In the genomic region with DNA sequence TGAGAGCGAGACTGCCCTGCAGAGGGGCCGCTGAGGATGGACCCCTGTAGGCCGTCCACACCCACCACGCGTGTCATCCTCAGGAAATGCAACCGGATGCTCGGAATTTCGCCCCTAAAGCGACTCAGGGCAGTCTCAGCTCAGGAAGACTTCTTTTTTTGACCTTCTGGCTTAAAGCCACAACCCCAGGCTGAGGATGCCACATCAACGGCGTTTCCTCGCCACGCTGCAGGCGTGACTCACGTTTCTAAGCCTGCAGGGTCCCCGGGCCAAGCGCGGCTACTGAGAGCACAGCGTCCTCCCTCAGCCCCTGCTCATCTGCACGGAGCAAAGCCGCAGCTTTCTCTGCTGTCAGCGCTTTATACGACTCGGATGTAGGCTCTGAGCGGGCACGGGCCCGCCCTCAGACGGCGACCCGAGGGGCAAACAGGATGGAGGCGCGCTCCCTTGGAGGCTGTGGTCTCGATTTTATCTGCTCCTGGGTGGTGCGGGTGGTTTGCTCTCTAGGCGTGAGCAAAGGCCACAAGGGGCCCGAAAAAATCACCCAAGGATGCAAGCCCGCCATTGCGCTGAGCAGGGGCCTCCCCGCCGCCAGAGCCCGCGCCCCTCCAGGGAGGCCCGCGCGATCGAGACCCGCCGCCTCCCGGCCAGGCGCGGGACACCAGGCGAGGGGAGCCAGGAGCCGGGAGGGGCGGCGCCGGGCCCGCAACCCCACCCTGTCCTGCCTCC, we compare ENCODE assay signal across 8 cellular contexts. TPM values are rescaled to one million over a fixed set of nuclear protein-coding genes. Genes with fewer than 3 reads are reported as not detected.
DNase-seq lines count a peak whose midpoint lies in the region; ATAC-seq and TF ChIP-seq lines count a peak whose summit lies in the region.

No MANE protein-coding gene starts in this region.

- peaks cover 7% of the 10 kb centered on the region for H3K36me3 ChIP-seq in Caco-2 (ENCODE audit: control insufficient read depth, insufficient read depth, low read length)
- peaks cover 0 to 14% (median under 1%) of the 10 kb centered on the region in 9 donors for H3K36me3 ChIP-seq in heart left ventricle
- no peaks in the 10 kb centered on the region for H3K36me3 ChIP-seq in rectal smooth muscle tissue (ENCODE audit: control insufficient read depth, insufficient read depth, low read length)
- H3K36me3 ChIP-seq in uterus, result no peaks in the 10 kb centered on the region

- H3K9me3 ChIP-seq in Caco-2 (no peaks in the 10 kb centered on the region), heart left ventricle (no peaks in the 10 kb centered on the region), uterus (no peaks in the 10 kb centered on the region)

- H3K9ac ChIP-seq in rectal smooth muscle tissue (ENCODE audit: low read length), result peak overlapping the region; percentile 3

- peak; percentile 21 for ATAC-seq in GM21360 (IDR thresholded peaks at IDR 0.05; ENCODE audit: unreplicated experiment)
- ATAC-seq in activated naive CD8-positive, alpha-beta T cell treated with anti-CD3 and anti-CD28 coated beads, Interleukin-2, amount 10 ng/mL, durations not matched to agents 7 days and 5 days (ENCODE audit: low read depth), result peak; percentile 54
- peak; percentile 9 to 60 (median 35) for ATAC-seq in heart left ventricle

- peaks cover 43% of the 10 kb centered on the region for H3K36me3 Mint-ChIP-seq in Caco-2 (ENCODE audit: insufficient read depth, unreplicated experiment)
- peaks cover 23% of the 10 kb centered on the region for H3K36me3 Mint-ChIP-seq in activated naive CD8-positive, alpha-beta T cell treated with anti-CD3 and anti-CD28 coated beads, Interleukin-2, amount 10 ng/mL, durations not matched to agents 7 days and 5 days

- TF ChIP-seq POLR2A in heart left ventricle (IDR thresholded peaks at IDR 0.05) (no peak), uterus (IDR thresholded peaks at IDR 0.05) (no peak)

- TF ChIP-seq CTCF in Caco-2 (IDR thresholded peaks at IDR 0.05; ENCODE audit: insufficient read depth in 1 of 2, low read depth in 1 of 2, low read length in 1 of 2, severe bottlenecking in 1 of 2, unreplicated experiment in 1 of 2) (peak; percentile 26 to 37), HL-60 (IDR thresholded peaks at IDR 0.05; ENCODE audit: insufficient read depth, low read length) (no peak), heart left ventricle (IDR thresholded peaks at IDR 0.05) (peak in 11 of 12 donors; percentile 24 to 63 (median 43)), uterus (IDR thresholded peaks at IDR 0.05) (peak; percentile 16 to 85 (median 64))

- peak overlapping the region; percentile 63 for H3K4me3 ChIP-seq in Caco-2 (ENCODE audit: low read depth, low read length)
- H3K4me3 ChIP-seq in HL-60 (replicated peaks; ENCODE audit: insufficient read depth, low read length), result peak overlapping the region; percentile 47
- peak overlapping the region; percentile 40 to 97 (median 89) for H3K4me3 ChIP-seq in heart left ventricle
- H3K4me3 ChIP-seq in rectal smooth muscle tissue (ENCODE audit: low read length), result peak overlapping the region; percentile 85
- peak overlapping the region; percentile 45 to 99 for H3K4me3 ChIP-seq in uterus

- no peak for DNase-seq in Caco-2
- peak in 1 of 2 experiments; percentile 59 for DNase-seq in HL-60 (ENCODE audit: low read depth in 1 of 2, low spot score in 1 of 2)
- DNase-seq in SK-MEL-5 (ENCODE audit: low read depth, low spot score), result peak; percentile 23
- peak; percentile 83 for DNase-seq in activated naive CD8-positive, alpha-beta T cell treated with anti-CD3 and anti-CD28 coated beads, Interleukin-2, amount 10 ng/mL, durations not matched to agents 7 days and 5 days
- peak; percentile 36 to 84 (median 73) for DNase-seq in heart left ventricle
- peak; percentile 58 to 62 for DNase-seq in uterus

- peaks cover 20% of the 10 kb centered on the region for H3K4me1 ChIP-seq in Caco-2
- peaks cover 0 to 50% (median 25%) of the 10 kb centered on the region in 12 donors for H3K4me1 ChIP-seq in heart left ventricle
- H3K4me1 ChIP-seq in rectal smooth muscle tissue (ENCODE audit: control insufficient read depth, insufficient read depth, low read length), result peaks cover 13% of the 10 kb centered on the region
- no peaks in the 10 kb centered on the region for H3K4me1 ChIP-seq in uterus

- 2 to 4% (median 3%) methylated on average over 23 to 57 of the region's 57 CpGs for WGBS in heart left ventricle, 4 donors

- BruUV-seq in Caco-2 (replicated peaks; lab: Mats Ljungman, UMichigan), result no TSS peak

- H3K27me3 ChIP-seq in Caco-2 (replicated peaks; ENCODE audit: control insufficient read depth, insufficient read depth, low read length) (no peaks in the 10 kb centered on the region), HL-60 (ENCODE audit: insufficient read depth, poor library complexity, severe bottlenecking) (no peaks in the 10 kb centered on the region), heart left ventricle (no peaks in the 10 kb centered on the region), rectal smooth muscle tissue (ENCODE audit: control insufficient read depth, insufficient read depth, low read length) (no peaks in the 10 kb centered on the region), uterus (no peaks in the 10 kb centered on the region)

- H3K4me3 Mint-ChIP-seq in Caco-2 (ENCODE audit: unreplicated experiment), result peak overlapping the region; percentile 96
- H3K4me3 Mint-ChIP-seq in activated naive CD8-positive, alpha-beta T cell treated with anti-CD3 and anti-CD28 coated beads, Interleukin-2, amount 10 ng/mL, durations not matched to agents 7 days and 5 days, result peak overlapping the region; percentile 76

- in situ Hi-C loops in SK-MEL-5 (cut with HindIII; ENCODE audit: low pct_unique_long_range_greater_than_20kb, low sequenced_read_pairs), result no loop called here

- POLR2A ChIA-PET in Caco-2 (lab: Charles Lee), result interaction anchor here (0.6 to 1.6 kb wide), 7 partner anchors 35 to 347 kb away, joined by 3 to 9 read pairs (median 4); a partner anchor contains a TSS
- POLR2A ChIA-PET in activated naive CD8-positive, alpha-beta T cell treated with anti-CD3 and anti-CD28 coated beads, Interleukin-2, amount 10 ng/mL, durations not matched to agents 7 days and 5 days (lab: Charles Lee), result interaction anchor here (0.6 to 4.4 kb wide), 16 partner anchors 8 to 498 kb away, joined by 3 to 88 read pairs (median 5); a partner anchor contains a TSS

- peaks cover 23% of the 10 kb centered on the region for H3K9me3 Mint-ChIP-seq in Caco-2 (ENCODE audit: unreplicated experiment)
- H3K9me3 Mint-ChIP-seq in activated naive CD8-positive, alpha-beta T cell treated with anti-CD3 and anti-CD28 coated beads, Interleukin-2, amount 10 ng/mL, durations not matched to agents 7 days and 5 days, result peaks cover 1% of the 10 kb centered on the region

- H3K27me3 Mint-ChIP-seq in Caco-2 (ENCODE audit: insufficient read depth, unreplicated experiment), result no peaks in the 10 kb centered on the region
- H3K27me3 Mint-ChIP-seq in activated naive CD8-positive, alpha-beta T cell treated with anti-CD3 and anti-CD28 coated beads, Interleukin-2, amount 10 ng/mL, durations not matched to agents 7 days and 5 days, result peaks cover 8% of the 10 kb centered on the region

- CTCF ChIA-PET in Caco-2 (lab: Charles Lee), result interaction anchor here (0.6 to 2.5 kb wide), 7 partner anchors 45 to 276 kb away, joined by 3 to 6 read pairs (median 4); no protein-coding TSS in a partner anchor

- intact Hi-C loops in Caco-2 (cut with micrococcal nuclease; ENCODE audit: unreplicated experiment), result loop anchor here (1.0 to 5.0 kb wide), 5 partner anchors 63 to 370 kb away; a partner anchor contains a TSS
- intact Hi-C loops in heart left ventricle (cut with DNase I), result loop anchor here in 9 of 10 donors (1.0 to 10.0 kb wide), 10 partner anchors 38 to 370 kb away; a partner anchor contains a TSS
- intact Hi-C loops in uterus (cut with DNase I; ENCODE audit: low total_unique reads), result loop anchor here (5.0 kb wide), 1 partner anchor 370 kb away; no protein-coding TSS in a partner anchor

- H3K27ac ChIP-seq in HL-60 (replicated peaks), result peak overlapping the region; percentile 81
- H3K27ac ChIP-seq in heart left ventricle, result peak overlapping the region; percentile 60 to 98 (median 92)
- peak overlapping the region; percentile 59 for H3K27ac ChIP-seq in rectal smooth muscle tissue (ENCODE audit: low read depth, low read length)
- peak overlapping the region; percentile 88 to 91 for H3K27ac ChIP-seq in uterus

- peak overlapping the region; percentile 60 for H3K27ac Mint-ChIP-seq in Caco-2 (ENCODE audit: unreplicated experiment)
- H3K27ac Mint-ChIP-seq in activated naive CD8-positive, alpha-beta T cell treated with anti-CD3 and anti-CD28 coated beads, Interleukin-2, amount 10 ng/mL, durations not matched to agents 7 days and 5 days, result peak overlapping the region; percentile 82

- H3K4me1 Mint-ChIP-seq in Caco-2 (ENCODE audit: low read depth, unreplicated experiment), result peaks cover 14% of the 10 kb centered on the region
- H3K4me1 Mint-ChIP-seq in activated naive CD8-positive, alpha-beta T cell treated with anti-CD3 and anti-CD28 coated beads, Interleukin-2, amount 10 ng/mL, durations not matched to agents 7 days and 5 days, result peaks cover 35% of the 10 kb centered on the region

RNA-seq across cellular contexts. Expression of a gene that starts 0.7 kb away (rescaled TPM):
- total RNA-seq in Caco-2 (2022) (60.1 and 62.8 TPM in 2 replicates), heart left ventricle (10 to 100 TPM in 7 of 9 donors, 1 to 10 TPM in 2; 7.9 to 24.5 (median 13.3) TPM), uterus (10 to 100 TPM; 11.0 to 46.6 (median 22.0) TPM)
- 102 and 105 TPM in 2 replicates for total RNA-seq in SK-MEL-5 (2014; rRNA removed; shearing (Covaris generic))
- 66.7 and 81.4 TPM in 2 replicates for polyA plus RNA-seq in SK-MEL-5 (2015; cell fraction: cytosol; rRNA removed)
- 32.7 and 43.3 TPM in 2 replicates for polyA plus RNA-seq in SK-MEL-5 (2015; cell fraction: nucleus; rRNA removed)
- total RNA-seq in activated naive CD8-positive, alpha-beta T cell treated with anti-CD3 and anti-CD28 coated beads, Interleukin-2, amount 10 ng/mL, durations not matched to agents 7 days and 5 days, result 10 to 100 TPM; 73.1 to 75.0 TPM
- 10 to 100 TPM in 1 of 2 donors, 1 to 10 TPM in 1; 5.2 to 22.3 TPM for polyA plus RNA-seq in heart left ventricle

Comparison
In these comparisons a context has a peak if more than half of its experiments do, and no peak if none do; other contexts are left out.
1. DNase-seq: peak in SK-MEL-5 (single experiment), activated naive CD8-positive, alpha-beta T cell treated with anti-CD3 and anti-CD28 coated beads, Interleukin-2, amount 10 ng/mL, durations not matched to agents 7 days and 5 days (single experiment), heart left ventricle (5 of 5) and uterus (2 of 2); none in Caco-2 (0 of 2).
2. Peak in every context shown above with its lines, with median percentiles within 50 percentile points of each other: H3K4me3 ChIP-seq, ATAC-seq and H3K27ac ChIP-seq.